ENCODE assay signal across 1 cellular context in genomic region chr17:7234100-7235012, GRCh38.
TF ChIP-seq lines count a peak whose summit lies in the region.

DVL2 (minus strand) TSS chr17:7234517; CDS start chr17:7234262, 255 bp downstream.

TF ChIP-seq in SK-N-SH, 30 proteins besides CTCF, POLR2A, EP300 and RAD21 (continued from another document):
- TF ChIP-seq EZH2phosphoT487 (IDR thresholded peaks at IDR 0.05; ENCODE audit: borderline replicate concordance, low read depth), result no peak
- peak; percentile 92 for TF ChIP-seq PBX3 (IDR thresholded peaks at IDR 0.05)
- TF ChIP-seq FOXJ3 (CRISPR knock-in tag; IDR thresholded peaks at IDR 0.05), result no peak; the same call in 1 of the 2 replicates
- TF ChIP-seq USF2 (IDR thresholded peaks at IDR 0.05; ENCODE audit: borderline replicate concordance, low read depth, low read length), result peak; percentile 100
